Comparison of ENCODE assay signal across 8 cellular contexts in genomic region chr9:136687721-136688223, GRCh38. TPM values are rescaled to one million over a fixed set of nuclear protein-coding genes. Genes with fewer than 3 reads are reported as not detected.
DNase-seq lines count a peak whose midpoint lies in the region; ATAC-seq, FAIRE-seq and TF ChIP-seq lines count a peak whose summit lies in the region.

No MANE protein-coding gene starts in this region.

- no peaks in the 10 kb centered on the region for H3K9me3 Mint-ChIP-seq in WTC11

- no peak for TF ChIP-seq EP300 in upper lobe of left lung (IDR thresholded peaks at IDR 0.05)

- no peaks in the 10 kb centered on the region for H3K27me3 ChIP-seq in kidney epithelial cell (ENCODE audit: control insufficient read depth, insufficient read depth, low read length)
- no peaks in the 10 kb centered on the region for H3K27me3 ChIP-seq in upper lobe of left lung

- TF ChIP-seq CTCF in WTC11 (IDR thresholded peaks at IDR 0.05) = no peak
- TF ChIP-seq CTCF in kidney epithelial cell (IDR thresholded peaks at IDR 0.05; ENCODE audit: insufficient read depth, low read length, poor library complexity, severe bottlenecking) = no peak
- TF ChIP-seq CTCF in upper lobe of left lung (IDR thresholded peaks at IDR 0.05) = no peak

- H3K27me3 Mint-ChIP-seq in WTC11 (ENCODE audit: low read depth) = no peaks in the 10 kb centered on the region; the same call in 1 of the 2 replicates

- H3K36me3 ChIP-seq in kidney epithelial cell (ENCODE audit: control insufficient read depth, insufficient read depth, low read length) = peaks cover 1% of the 10 kb centered on the region
- H3K36me3 ChIP-seq in upper lobe of left lung = peaks cover 0 to 5% (median 2%) of the 10 kb centered on the region in 4 donors

- H3K27ac Mint-ChIP-seq in WTC11 = no peak overlapping the region

- H3K36me3 Mint-ChIP-seq in WTC11 = no peaks in the 10 kb centered on the region

- DNase-seq in Right ventricle myocardium superior (no peak), cardiac septum (ENCODE audit: low spot score) (no peak), WTC11 (ENCODE audit: low spot score) (no peak), kidney epithelial cell (ENCODE audit: low read depth) (no peak), upper lobe of left lung (peak; percentile 76 to 90), DMS79 treated with DMSO at 0.1 percent for 48 hours (lab: John Stamatoyannopoulos, UW) (no peak), GM19239 (ENCODE audit: insufficient read length, low spot score) (no peak)

- no peak for TF ChIP-seq POLR2A in upper lobe of left lung (IDR thresholded peaks at IDR 0.05)

- POLR2A ChIA-PET in WTC11 (lab: Charles Lee) = interaction anchor here (1.0 to 1.1 kb wide), 2 partner anchors 12 to 40 kb away, joined by 3 read pairs; no protein-coding TSS in a partner anchor

- peak overlapping the region; percentile 92 to 97 (median 94) for H3K27ac ChIP-seq in upper lobe of left lung

- CTCF ChIA-PET in WTC11 (lab: Charles Lee) = interaction anchor here (0.7 to 9.6 kb wide), 6 partner anchors 12 to 85 kb away, joined by 4 to 103 read pairs (median 5); no protein-coding TSS in a partner anchor

- WGBS in upper lobe of left lung, 2 donors = 31 to 39% methylated on average over 10 to 18 of the region's 37 CpGs

- H3K4me1 Mint-ChIP-seq in WTC11 = peaks cover 11% of the 10 kb centered on the region

- peak overlapping the region; percentile 49 for H3K4me3 Mint-ChIP-seq in WTC11

- peak; percentile 0 for ATAC-seq in Right ventricle myocardium superior (ENCODE audit: poor library complexity)
- no peak for ATAC-seq in WTC11
- peak in 1 of 2 donors; percentile 4 for ATAC-seq in upper lobe of left lung (ENCODE audit: low FRiP score in 2 of 2)
- ATAC-seq in HG03521 (IDR thresholded peaks at IDR 0.05; ENCODE audit: unreplicated experiment) = no peak

- no peaks in the 10 kb centered on the region for H3K9me3 ChIP-seq in upper lobe of left lung

- intact Hi-C loops in Right ventricle myocardium superior (cut with DNase I) = loop anchor here (5.0 kb wide), 1 partner anchor 40 kb away; no protein-coding TSS in a partner anchor
- intact Hi-C loops in cardiac septum (cut with DNase I) = no loop called here

- peak overlapping the region; percentile 59 for H3K4me3 ChIP-seq in kidney epithelial cell (ENCODE audit: low read depth, low read length)
- H3K4me3 ChIP-seq in upper lobe of left lung = peak overlapping the region in 3 of 4 donors; percentile 66 to 88 (median 73)

- peaks cover 31 to 74% (median 46%) of the 10 kb centered on the region in 4 donors for H3K4me1 ChIP-seq in upper lobe of left lung

- no peak for FAIRE-seq in GM19239 (lab: Jason Lieb, UNC)

TF ChIP-seq in WTC11, 78 proteins besides CTCF, POLR2A, EP300 and RAD21:
- peak; percentile 71 for TF ChIP-seq ZNF423 (CRISPR knock-in tag; IDR thresholded peaks at IDR 0.05)
- no peak for TF ChIP-seq JAZF1 (CRISPR knock-in tag; IDR thresholded peaks at IDR 0.05)

RNA-seq across cellular contexts. Expression of gene AGPAT2, which starts 0.5 kb away (rescaled TPM):
- total RNA-seq in Right ventricle myocardium superior (48.6 TPM), cardiac septum (48.4 TPM), WTC11 (2021) (40.2 to 42.2 TPM (median 41.2 TPM) in 3 replicates), kidney epithelial cell (72.9 and 81.2 TPM in 2 replicates), upper lobe of left lung (100 to 1,000 TPM in 5 of 6 donors, 10 to 100 TPM in 1; 70.2 to 242 (median 140) TPM)

RNA-seq across cellular contexts. Expression of gene DIPK1B, which starts 24.6 kb away (rescaled TPM):
- total RNA-seq in Right ventricle myocardium superior (15.1 TPM), cardiac septum (28.3 TPM), WTC11 (2021) (45.4 to 49.8 TPM (median 48.9 TPM) in 3 replicates), kidney epithelial cell (17.1 and 27.0 TPM in 2 replicates), upper lobe of left lung (10 to 100 TPM in 5 of 6 donors, 1 to 10 TPM in 1; 9.7 to 24.1 (median 17.0) TPM)

RNA-seq across cellular contexts. Expression of gene EGFL7, which starts 25.1 kb away (rescaled TPM):
- total RNA-seq in Right ventricle myocardium superior (61.5 TPM), cardiac septum (85.3 TPM), WTC11 (2021) (54.6 to 64.9 TPM (median 62.8 TPM) in 3 replicates), kidney epithelial cell (56.2 and 58.7 TPM in 2 replicates), upper lobe of left lung (100 to 1,000 TPM in 5 of 6 donors, 10 to 100 TPM in 1; 77.9 to 321 (median 165) TPM)

RNA-seq across cellular contexts. Expression of gene LCN10, which starts 55.0 kb away (rescaled TPM):
- 7.7 TPM for total RNA-seq in Right ventricle myocardium superior
- 3.3 TPM for total RNA-seq in cardiac septum
- total RNA-seq in WTC11 (2021) = 2.4 to 3.7 TPM (median 3.3 TPM) in 3 replicates
- total RNA-seq in kidney epithelial cell = 0.21 TPM in 1 of 2 replicates, not detected in the other
- 10 to 100 TPM in 1 of 6 donors, 1 to 10 TPM in 4, under 1 TPM in 1; 0.39 to 17.8 (median 2.2) TPM for total RNA-seq in upper lobe of left lung

Comparison
In these comparisons a context has a peak if more than half of its experiments do, and no peak if none do; other contexts are left out.
1. DNase-seq: peak in upper lobe of left lung (2 of 2); none in Right ventricle myocardium superior (single experiment), cardiac septum (single experiment), WTC11 (single experiment), kidney epithelial cell (single experiment), DMS79 treated with DMSO at 0.1 percent for 48 hours (single experiment) and GM19239 (single experiment).